In genomic region chr1:222713091-222714012, GRCh38 we compare ENCODE assay signal across 1 cellular context.
TF ChIP-seq lines count a peak whose summit lies in the region.

No MANE protein-coding gene starts in this region.

TF ChIP-seq in HepG2, 621 proteins besides CTCF, POLR2A, EP300 and RAD21 (continued from another document and continues in another):
- TF ChIP-seq ZHX2 (IDR thresholded peaks at IDR 0.05; ENCODE audit: low read depth) = peak; percentile 37; the same call in 1 of the 2 replicates
- TF ChIP-seq ZHX2 (CRISPR knock-in tag; IDR thresholded peaks at IDR 0.05; ENCODE audit: borderline replicate concordance) = no peak
- no peak for TF ChIP-seq ATRX (CRISPR knock-in tag; IDR thresholded peaks at IDR 0.05; ENCODE audit: borderline replicate concordance)
- TF ChIP-seq ZNF260 (CRISPR knock-in tag; IDR thresholded peaks at IDR 0.05; ENCODE audit: borderline replicate concordance, low read depth) = no peak
- no peak for TF ChIP-seq RORA (CRISPR knock-in tag; IDR thresholded peaks at IDR 0.05)
- peak; percentile 41; the same call in 1 of the 2 replicates for TF ChIP-seq ZNF790 (CRISPR knock-in tag; IDR thresholded peaks at IDR 0.05; ENCODE audit: borderline replicate concordance)
- no peak for TF ChIP-seq ZUFSP (CRISPR knock-in tag; IDR thresholded peaks at IDR 0.05; ENCODE audit: borderline replicate concordance)
- no peak for TF ChIP-seq PRDM10 (CRISPR knock-in tag; IDR thresholded peaks at IDR 0.05; ENCODE audit: low read depth)
- peak; percentile 73 for TF ChIP-seq RBM22 (optimal IDR thresholded peaks at IDR 0.05; ENCODE audit: low read length)
- 0 out of 2 replicates have a peak, but pooled peaks have one; percentile 1 for TF ChIP-seq SNAPC4 (CRISPR knock-in tag; IDR thresholded peaks at IDR 0.05)
- no peak for TF ChIP-seq NFRKB (IDR thresholded peaks at IDR 0.05)
- no peak for TF ChIP-seq SP1 (IDR thresholded peaks at IDR 0.05)
- TF ChIP-seq SP1 (CRISPR knock-in tag; IDR thresholded peaks at IDR 0.05) = peak; percentile 63
- no peak for TF ChIP-seq CC2D1A (CRISPR knock-in tag; IDR thresholded peaks at IDR 0.05)
- TF ChIP-seq SOX6 (IDR thresholded peaks at IDR 0.05) = no peak
- TF ChIP-seq SOX6 (CRISPR knock-in tag; IDR thresholded peaks at IDR 0.05) = peak; percentile 27; the same call in 1 of the 2 replicates
- no peak for TF ChIP-seq ZFP62 (CRISPR knock-in tag; IDR thresholded peaks at IDR 0.05)
- no peak for TF ChIP-seq GLMP (CRISPR knock-in tag; IDR thresholded peaks at IDR 0.05; ENCODE audit: borderline replicate concordance)
- TF ChIP-seq DRAP1 (CRISPR knock-in tag; IDR thresholded peaks at IDR 0.05) = peak; percentile 60; the same call in 1 of the 2 replicates
- no peak for TF ChIP-seq ZNF740 (CRISPR knock-in tag; IDR thresholded peaks at IDR 0.05)
- no peak; the same call in 1 of the 2 replicates for TF ChIP-seq ZNF788 (CRISPR knock-in tag; IDR thresholded peaks at IDR 0.05; ENCODE audit: borderline replicate concordance)
- TF ChIP-seq KDM5B (CRISPR knock-in tag; IDR thresholded peaks at IDR 0.05; ENCODE audit: borderline replicate concordance) = no peak
- no peak for TF ChIP-seq IRF9 (CRISPR knock-in tag; IDR thresholded peaks at IDR 0.05; ENCODE audit: borderline replicate concordance)
- no peak for TF ChIP-seq RNF219 (CRISPR knock-in tag; IDR thresholded peaks at IDR 0.05)
